ENCODE assay signal across 9 cellular contexts in genomic region chr22:37818397-37819099, GRCh38. TPM values are rescaled to one million over a fixed set of nuclear protein-coding genes. Genes with fewer than 3 reads are reported as not detected.
A peak's percentile ranks its signal among the peaks of the same experiment; 100 is the strongest.
DNase-seq lines count a peak whose midpoint lies in the region; ATAC-seq and TF ChIP-seq lines count a peak whose summit lies in the region.
"Had no signal": no experiment of that assay in that cellular context is flagged by ENCODE, and none has a peak within 500 bp of the region (broad histone marks: within the 10 kb centered on the region; RNA-seq: fewer than 3 reads in every experiment).

No MANE protein-coding gene starts in this region.

- H3K4me3 ChIP-seq in heart right ventricle, result peak overlapping the region in 9 of 10 donors; percentile 24 to 56 (median 45)
- H3K4me3 ChIP-seq in prostate gland, result peak overlapping the region in 1 of 2 donors; percentile 23
- peak overlapping the region; percentile 24 for H3K4me3 ChIP-seq in urinary bladder (ENCODE audit: low read depth, low read length)

- H3K9me3 ChIP-seq in heart right ventricle (no peaks in the 10 kb centered on the region), prostate gland (no peaks in the 10 kb centered on the region)

- intact Hi-C loops in heart right ventricle (cut with DNase I) (loop anchor here in 7 of 10 donors (2.0 to 10.0 kb wide), 5 partner anchors 44 to 149 kb away; no protein-coding TSS in a partner anchor), prostate gland (cut with DNase I) (no loop called here)

- peaks cover 0 to 16% (median 0%) of the 10 kb centered on the region in 9 donors for H3K36me3 ChIP-seq in heart right ventricle
- H3K36me3 ChIP-seq in prostate gland, result peaks cover 0 to 7% of the 10 kb centered on the region in 2 donors
- no peaks in the 10 kb centered on the region for H3K36me3 ChIP-seq in urinary bladder (ENCODE audit: insufficient read depth)

- TF ChIP-seq CTCF in heart right ventricle (IDR thresholded peaks at IDR 0.05), result peak in 8 of 9 donors; percentile 16 to 57 (median 40)
- peak in 3 of 4 experiments; percentile 16 to 47 (median 47) for TF ChIP-seq CTCF in prostate gland (IDR thresholded peaks at IDR 0.05)

- peaks cover 4 to 22% (median 18%) of the 10 kb centered on the region in 9 donors for H3K4me1 ChIP-seq in heart right ventricle
- H3K4me1 ChIP-seq in prostate gland (replicated peaks), result peaks cover 8% of the 10 kb centered on the region
- no peaks in the 10 kb centered on the region for H3K4me1 ChIP-seq in urinary bladder (ENCODE audit: insufficient read depth)

- TF ChIP-seq POLR2A in prostate gland (IDR thresholded peaks at IDR 0.05), result no peak

- peaks cover 0 to 46% (median 38%) of the 10 kb centered on the region in 7 donors for H3K27me3 ChIP-seq in heart right ventricle
- no peaks in the 10 kb centered on the region for H3K27me3 ChIP-seq in prostate gland (replicated peaks; ENCODE audit: insufficient read depth)

- ATAC-seq in heart right ventricle, result peak; percentile 35 to 66 (median 48)

- DNase-seq in ELF-1 (ENCODE audit: low read depth, low spot score) (peak; percentile 77), NCI-H526 (lab: John Stamatoyannopoulos, UW) (peak; percentile 30 to 67), activated gamma-delta T cell (lab: John Stamatoyannopoulos, UW) (peak; percentile 33), heart right ventricle (peak; percentile 26 to 70), prostate gland (ENCODE audit: low spot score) (peak; percentile 44), kidney glomerular epithelial cell (lab: John Stamatoyannopoulos, UW) (no peak), GDM1 (lab: John Stamatoyannopoulos, UW) (no peak)

- H3K27ac ChIP-seq in heart right ventricle (peak overlapping the region in 4 of 10 donors; percentile 59 to 78 (median 70)), prostate gland (no peak overlapping the region), urinary bladder (ENCODE audit: low read depth) (no peak overlapping the region)
- H3K27ac ChIP-seq: KMS-11 had no signal

- 4 to 6% methylated on average over 63 to 68 of the region's 68 CpGs for WGBS in heart right ventricle, 2 donors
- 3% methylated on average over 36 of the region's 68 CpGs for WGBS in prostate gland
- 2% methylated on average over 68 of the region's 68 CpGs for WGBS in urinary bladder

RNA-seq across cellular contexts. Expression of gene GALR3, which starts 4.6 kb away (rescaled TPM):
- total RNA-seq in heart right ventricle, result not detected
- polyA plus RNA-seq in heart right ventricle, result under 1 TPM in 1 of 2 donors, not detected in 1; 0.03 TPM
- under 1 TPM in 1 of 2 donors, not detected in 1; 0.85 TPM for total RNA-seq in prostate gland
- total RNA-seq in urinary bladder, result not detected
- not detected for polyA plus RNA-seq in urinary bladder

RNA-seq across cellular contexts. Expression of gene GCAT, which starts 10.8 kb away (rescaled TPM):
- total RNA-seq in heart right ventricle (10 to 100 TPM; 26.7 to 47.8 (median 41.5) TPM), prostate gland (10 to 100 TPM; 37.8 to 92.7 TPM), urinary bladder (9.3 TPM)
- polyA plus RNA-seq in heart right ventricle (10 to 100 TPM; 29.4 to 63.0 TPM), urinary bladder (17.0 TPM)

RNA-seq across cellular contexts. Expression of gene ANKRD54, which starts 25.6 kb away (rescaled TPM):
- total RNA-seq in heart right ventricle (10 to 100 TPM; 11.2 to 21.5 (median 14.4) TPM), prostate gland (10 to 100 TPM; 72.4 to 94.5 TPM), urinary bladder (8.5 TPM)
- polyA plus RNA-seq in heart right ventricle (10 to 100 TPM; 17.4 to 19.4 TPM), urinary bladder (26.2 TPM)

RNA-seq across cellular contexts. Expression of gene EIF3L, which starts 30.7 kb away (rescaled TPM):
- total RNA-seq in heart right ventricle (100 to 1,000 TPM; 304 to 489 (median 445) TPM), prostate gland (100 to 1,000 TPM; 385 to 501 TPM), urinary bladder (398 TPM)
- polyA plus RNA-seq in heart right ventricle (100 to 1,000 TPM; 135 to 250 TPM), urinary bladder (404 TPM)

Comparison
In these comparisons a context has a peak if more than half of its experiments do, and no peak if none do; other contexts are left out.
1. DNase-seq: peak in ELF-1 (single experiment), NCI-H526 (2 of 2), activated gamma-delta T cell (single experiment), heart right ventricle (2 of 2) and prostate gland (single experiment); none in kidney glomerular epithelial cell (single experiment) and GDM1 (single experiment).